Comparison of ENCODE assay signal across 13 cellular contexts in genomic region chr1:27481994-27482620, GRCh38. TPM values are rescaled to one million over a fixed set of nuclear protein-coding genes. Genes with fewer than 3 reads are reported as not detected.
DNase-seq lines count a peak whose midpoint lies in the region; ATAC-seq, FAIRE-seq and TF ChIP-seq lines count a peak whose summit lies in the region.
"Had no signal": no experiment of that assay in that cellular context is flagged by ENCODE, and none has a peak within 500 bp of the region (broad histone marks: within the 10 kb centered on the region; RNA-seq: fewer than 3 reads in every experiment).

No MANE protein-coding gene starts in this region.

- H3K4me1 ChIP-seq in sigmoid colon (peaks cover 0 to 56% (median 44%) of the 10 kb centered on the region in 4 donors), kidney (ENCODE audit: control insufficient read depth in 1 of 2, insufficient read depth in 1 of 2, low read depth in 1 of 2, low read length in 2 of 2) (peaks cover 7 to 10% of the 10 kb centered on the region in 2 donors)

- POLR2A ChIA-PET in activated CD4-positive, alpha-beta T cell treated with anti-CD3 and anti-CD28 coated beads for 36 hours (lab: Charles Lee), result no interaction called here
- POLR2A ChIA-PET in activated CD4-positive, alpha-beta T cell treated with anti-CD3 and anti-CD28 coated beads, Interleukin-2, amount 10 ng/mL, durations not matched to agents 7 days and 5 days (lab: Charles Lee), result no interaction called here

- H3K4me3 Mint-ChIP-seq in activated CD4-positive, alpha-beta T cell treated with anti-CD3 and anti-CD28 coated beads for 36 hours, result no peak overlapping the region
- H3K4me3 Mint-ChIP-seq in activated CD4-positive, alpha-beta T cell treated with anti-CD3 and anti-CD28 coated beads, Interleukin-2, amount 10 ng/mL, durations not matched to agents 7 days and 5 days, result no peak overlapping the region
- H3K4me3 Mint-ChIP-seq in T-helper 17 cell, result no peak overlapping the region
- no peak overlapping the region for H3K4me3 Mint-ChIP-seq in natural killer cell treated with Interleukin-12 subunit alpha and Interleukin-12 subunit beta and Interleukin-15 and Interleukin-18, amount 100 ng/mL, for 72 hours

- H3K27me3 Mint-ChIP-seq in activated CD4-positive, alpha-beta T cell treated with anti-CD3 and anti-CD28 coated beads for 36 hours, result no peaks in the 10 kb centered on the region
- H3K27me3 Mint-ChIP-seq in activated CD4-positive, alpha-beta T cell treated with anti-CD3 and anti-CD28 coated beads, Interleukin-2, amount 10 ng/mL, durations not matched to agents 7 days and 5 days, result no peaks in the 10 kb centered on the region
- no peaks in the 10 kb centered on the region for H3K27me3 Mint-ChIP-seq in T-helper 17 cell
- H3K27me3 Mint-ChIP-seq in natural killer cell treated with Interleukin-12 subunit alpha and Interleukin-12 subunit beta and Interleukin-15 and Interleukin-18, amount 100 ng/mL, for 72 hours, result no peaks in the 10 kb centered on the region

- H3K4me1 Mint-ChIP-seq in activated CD4-positive, alpha-beta T cell treated with anti-CD3 and anti-CD28 coated beads for 36 hours, result peaks cover 58% of the 10 kb centered on the region
- H3K4me1 Mint-ChIP-seq in activated CD4-positive, alpha-beta T cell treated with anti-CD3 and anti-CD28 coated beads, Interleukin-2, amount 10 ng/mL, durations not matched to agents 7 days and 5 days, result peaks cover 30% of the 10 kb centered on the region
- H3K4me1 Mint-ChIP-seq in T-helper 17 cell, result peaks cover 33% of the 10 kb centered on the region
- H3K4me1 Mint-ChIP-seq in natural killer cell treated with Interleukin-12 subunit alpha and Interleukin-12 subunit beta and Interleukin-15 and Interleukin-18, amount 100 ng/mL, for 72 hours (ENCODE audit: low read depth in 2 of 2), result peaks cover 22% of the 10 kb centered on the region in 2 donors

- WGBS in sigmoid colon, 2 donors, result 73 to 86% methylated on average over 2 of the region's 2 CpGs

- no peak for TF ChIP-seq POLR2A in sigmoid colon (IDR thresholded peaks at IDR 0.05)

- H3K9me3 Mint-ChIP-seq in activated CD4-positive, alpha-beta T cell treated with anti-CD3 and anti-CD28 coated beads for 36 hours (ENCODE audit: low read depth), result peaks cover 2% of the 10 kb centered on the region
- peaks cover 2% of the 10 kb centered on the region for H3K9me3 Mint-ChIP-seq in activated CD4-positive, alpha-beta T cell treated with anti-CD3 and anti-CD28 coated beads, Interleukin-2, amount 10 ng/mL, durations not matched to agents 7 days and 5 days
- no peaks in the 10 kb centered on the region for H3K9me3 Mint-ChIP-seq in natural killer cell treated with Interleukin-12 subunit alpha and Interleukin-12 subunit beta and Interleukin-15 and Interleukin-18, amount 100 ng/mL, for 72 hours

- no peak for FAIRE-seq in kidney (lab: Jason Lieb, UNC)
- FAIRE-seq: A204.1 had no signal

- intact Hi-C loops in activated CD4-positive, alpha-beta T cell treated with anti-CD3 and anti-CD28 coated beads for 36 hours (cut with DNase I, micrococcal nuclease), result loop anchor here (1.0 to 5.0 kb wide), 2 partner anchors 37 to 40 kb away; no protein-coding TSS in a partner anchor
- intact Hi-C loops in sigmoid colon (cut with DNase I) (no loop called here), kidney (cut with DNase I) (no loop called here)

- H3K9ac ChIP-seq in kidney (ENCODE audit: low read length in 2 of 2), result no peak overlapping the region
- H3K9ac ChIP-seq: KMS-11 had no signal

- TF ChIP-seq EP300 in sigmoid colon (IDR thresholded peaks at IDR 0.05), result no peak

- no peak for TF ChIP-seq CTCF in sigmoid colon (IDR thresholded peaks at IDR 0.05)
- TF ChIP-seq CTCF in kidney (IDR thresholded peaks at IDR 0.05; ENCODE audit: borderline replicate concordance, extremely low read depth, insufficient read depth), result no peak

- H3K27ac Mint-ChIP-seq in activated CD4-positive, alpha-beta T cell treated with anti-CD3 and anti-CD28 coated beads for 36 hours, result peak overlapping the region; percentile 83
- H3K27ac Mint-ChIP-seq in activated CD4-positive, alpha-beta T cell treated with anti-CD3 and anti-CD28 coated beads, Interleukin-2, amount 10 ng/mL, durations not matched to agents 7 days and 5 days, result no peak overlapping the region
- peak overlapping the region; percentile 37 for H3K27ac Mint-ChIP-seq in T-helper 17 cell
- peak overlapping the region; percentile 62 to 67 for H3K27ac Mint-ChIP-seq in natural killer cell treated with Interleukin-12 subunit alpha and Interleukin-12 subunit beta and Interleukin-15 and Interleukin-18, amount 100 ng/mL, for 72 hours

- H3K27ac ChIP-seq in sigmoid colon (no peak overlapping the region), kidney (ENCODE audit: low read depth in 2 of 2, low read length in 2 of 2) (no peak overlapping the region)
- H3K27ac ChIP-seq: KMS-11, thoracic aorta had no signal

- H3K36me3 ChIP-seq in sigmoid colon (no peaks in the 10 kb centered on the region), kidney (ENCODE audit: control insufficient read depth in 1 of 2, insufficient read depth in 2 of 2, low read length in 2 of 2) (peaks cover 0 to 3% of the 10 kb centered on the region in 2 donors)
- H3K36me3 ChIP-seq: thoracic aorta had no signal

- no peak overlapping the region for H3K4me3 ChIP-seq in sigmoid colon
- H3K4me3 ChIP-seq in kidney (ENCODE audit: low read length in 2 of 2), result no peak overlapping the region
- H3K4me3 ChIP-seq: thoracic aorta had no signal

- no peak for DNase-seq in activated CD4-positive, alpha-beta T cell treated with anti-CD3 and anti-CD28 coated beads for 36 hours
- no peak for DNase-seq in activated CD4-positive, alpha-beta T cell treated with anti-CD3 and anti-CD28 coated beads, Interleukin-2, amount 10 ng/mL, durations not matched to agents 7 days and 5 days
- no peak for DNase-seq in T-helper 17 cell
- no peak for DNase-seq in natural killer cell treated with Interleukin-12 subunit alpha and Interleukin-12 subunit beta and Interleukin-15 and Interleukin-18, amount 100 ng/mL, for 72 hours (ENCODE audit: low spot score)
- DNase-seq in SKM-1 treated with dmso at 0.1 percent for 144 hours (lab: John Stamatoyannopoulos, UW; ENCODE audit: unreplicated experiment), result no peak
- DNase-seq in sigmoid colon, result no peak
- DNase-seq in kidney, result no peak
- DNase-seq: mesendoderm, NCI-H2029 treated with DMSO at 0.1 percent for 48 hours had no signal

- peaks cover 15% of the 10 kb centered on the region for H3K36me3 Mint-ChIP-seq in activated CD4-positive, alpha-beta T cell treated with anti-CD3 and anti-CD28 coated beads for 36 hours (ENCODE audit: low read depth)
- peaks cover 22% of the 10 kb centered on the region for H3K36me3 Mint-ChIP-seq in activated CD4-positive, alpha-beta T cell treated with anti-CD3 and anti-CD28 coated beads, Interleukin-2, amount 10 ng/mL, durations not matched to agents 7 days and 5 days (ENCODE audit: low read depth)
- H3K36me3 Mint-ChIP-seq in T-helper 17 cell (ENCODE audit: low read depth), result peaks cover 2% of the 10 kb centered on the region
- H3K36me3 Mint-ChIP-seq in natural killer cell treated with Interleukin-12 subunit alpha and Interleukin-12 subunit beta and Interleukin-15 and Interleukin-18, amount 100 ng/mL, for 72 hours, result peaks cover 6% of the 10 kb centered on the region

- ATAC-seq in activated CD4-positive, alpha-beta T cell treated with anti-CD3 and anti-CD28 coated beads for 36 hours, result peak; percentile 87
- peak; percentile 41 for ATAC-seq in GM21515 (IDR thresholded peaks at IDR 0.05; ENCODE audit: unreplicated experiment)
- no peak for ATAC-seq in T-helper 17 cell
- ATAC-seq in natural killer cell treated with Interleukin-12 subunit alpha and Interleukin-12 subunit beta and Interleukin-15 and Interleukin-18, amount 100 ng/mL, for 72 hours, result peak in 1 of 2 donors; percentile 75

- CTCF ChIA-PET in activated CD4-positive, alpha-beta T cell treated with anti-CD3 and anti-CD28 coated beads for 36 hours (lab: Charles Lee), result interaction anchor here (0.7 to 2.0 kb wide), 12 partner anchors 8 to 74 kb away, joined by 3 to 9 read pairs (median 4); partner anchors contain the start of gene WASF2
- CTCF ChIA-PET in activated CD4-positive, alpha-beta T cell treated with anti-CD3 and anti-CD28 coated beads, Interleukin-2, amount 10 ng/mL, durations not matched to agents 7 days and 5 days (lab: Charles Lee), result interaction anchor here (1.0 to 2.0 kb wide), 5 partner anchors 12 to 66 kb away, joined by 3 to 7 read pairs (median 3); no protein-coding TSS in a partner anchor

- H3K9me3 ChIP-seq in T-helper 17 cell (ENCODE audit: control insufficient read depth, low read length, poor library complexity, severe bottlenecking) (no peaks in the 10 kb centered on the region), sigmoid colon (no peaks in the 10 kb centered on the region), kidney (ENCODE audit: control insufficient read depth in 1 of 2, low read length in 2 of 2) (no peaks in the 10 kb centered on the region)
- H3K9me3 ChIP-seq: thoracic aorta had no signal

- no peaks in the 10 kb centered on the region for H3K27me3 ChIP-seq in sigmoid colon

RNA-seq across cellular contexts. Expression of gene WASF2, which starts 7.9 kb away (rescaled TPM):
- total RNA-seq in activated CD4-positive, alpha-beta T cell treated with anti-CD3 and anti-CD28 coated beads for 36 hours, result 100 to 1,000 TPM; 104 to 132 TPM
- 100 to 1,000 TPM; 137 to 143 TPM for total RNA-seq in activated CD4-positive, alpha-beta T cell treated with anti-CD3 and anti-CD28 coated beads, Interleukin-2, amount 10 ng/mL, durations not matched to agents 7 days and 5 days
- 100 to 1,000 TPM; 124 to 144 TPM for total RNA-seq in T-helper 17 cell
- total RNA-seq in natural killer cell treated with Interleukin-12 subunit alpha and Interleukin-12 subunit beta and Interleukin-15 and Interleukin-18, amount 100 ng/mL, for 72 hours, result 100 to 1,000 TPM in 1 of 2 donors, 10 to 100 TPM in 1; 97.7 to 110 TPM
- 10 to 100 TPM; 43.9 to 63.2 (median 59.9) TPM for total RNA-seq in sigmoid colon
- 10 to 100 TPM; 30.0 to 69.6 (median 30.5) TPM for polyA plus RNA-seq in sigmoid colon
- 159 TPM for total RNA-seq in kidney
- polyA plus RNA-seq in kidney (ENCODE audit: insufficient read depth, low read depth, low replicate concordance), result 23.9 TPM

Comparison
In these comparisons a context has a peak if more than half of its experiments do, and no peak if none do; other contexts are left out.
1. intact Hi-C loops: an anchor here in activated CD4-positive, alpha-beta T cell treated with anti-CD3 and anti-CD28 coated beads for 36 hours (1.0 to 5.0 kb wide); none called in sigmoid colon and kidney.